In genomic region chrX:110120025-110120424, GRCh38 we compare ENCODE assay signal across 1 cellular context.
TF ChIP-seq lines count a peak whose summit lies in the region.

No MANE protein-coding gene starts in this region.

TF ChIP-seq in A549, 52 proteins besides CTCF, POLR2A, EP300 and RAD21 (continued from another document):
- TF ChIP-seq REST (IDR thresholded peaks at IDR 0.05): no peak
- no peak for TF ChIP-seq JUN (IDR thresholded peaks at IDR 0.05)
- no peak for TF ChIP-seq EHF (CRISPR knock-in tag; IDR thresholded peaks at IDR 0.05)
- TF ChIP-seq HOXA7 (CRISPR knock-in tag; IDR thresholded peaks at IDR 0.05): no peak
